8 cellular contexts compared by ENCODE assay signal in the genomic region with DNA sequence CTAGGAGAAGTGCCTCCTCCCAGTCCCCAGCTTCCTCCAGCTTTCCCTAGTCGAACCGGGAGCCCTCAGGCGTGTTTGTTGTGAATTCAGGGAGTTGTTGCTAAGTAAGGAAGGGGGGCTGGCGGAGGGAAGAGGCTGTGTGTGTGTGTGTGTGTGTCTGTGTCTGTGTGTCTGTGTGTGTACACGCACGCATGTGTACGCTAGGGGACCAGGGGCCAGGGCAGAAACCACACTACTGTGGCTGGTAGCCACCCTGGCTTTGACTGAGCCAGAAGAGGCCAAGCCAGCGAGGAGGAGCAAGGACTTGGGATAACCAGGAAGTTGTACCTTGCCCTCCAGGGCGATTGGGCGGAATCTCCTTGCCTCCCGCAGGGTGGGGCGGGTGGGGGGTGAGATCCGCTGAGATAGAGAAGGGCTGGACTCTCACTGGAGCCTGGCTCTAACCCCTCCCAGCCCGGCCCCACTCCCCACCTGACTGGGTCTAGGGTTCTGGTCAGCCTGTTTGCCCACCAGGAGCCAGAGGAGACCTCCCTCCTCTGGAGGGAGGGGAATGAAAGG. TPM values are rescaled to one million over a fixed set of nuclear protein-coding genes. Genes with fewer than 3 reads are reported as not detected.
DNase-seq lines count a peak whose midpoint lies in the region; ATAC-seq lines count a peak whose summit lies in the region.

No MANE protein-coding gene starts in this region.

- ATAC-seq in activated T-helper 17 cell treated with anti-CD3 and anti-CD28 coated beads, Interleukin-2, amount 50 U/mL, for 72 hours (replicated peaks): no peak
- no peak for ATAC-seq in HG02642 (IDR thresholded peaks at IDR 0.05; ENCODE audit: poor library complexity, unreplicated experiment)
- ATAC-seq in HG02623 (IDR thresholded peaks at IDR 0.05; ENCODE audit: unreplicated experiment): no peak

- H4K12ac ChIP-seq in trophoblast cell (ENCODE audit: low read depth, low read length): peak overlapping the region; percentile 64

- H3K4me1 ChIP-seq in CD8-positive, alpha-beta memory T cell (ENCODE audit: insufficient read depth, low read length): peaks cover 85% of the 10 kb centered on the region
- H3K4me1 ChIP-seq in trophoblast cell (ENCODE audit: control insufficient read depth in 1 of 2, insufficient read depth in 2 of 2, low read length in 2 of 2): peaks cover 79 to 87% of the 10 kb centered on the region in 2 experiments

- H3K79me1 ChIP-seq in trophoblast cell (ENCODE audit: low read length): peaks cover 75% of the 10 kb centered on the region

- DNase-seq in CD8-positive, alpha-beta memory T cell: peak in 3 of 5 donors; percentile 51 to 71 (median 68)
- DNase-seq in LoVo (ENCODE audit: low spot score) (peak; percentile 84), foreskin melanocyte (peak; percentile 93), trophoblast cell (peak; percentile 92 to 93), AML-193 (lab: John Stamatoyannopoulos, UW) (no peak)

- CTCF ChIA-PET in CD8-positive, alpha-beta memory T cell (lab: Charles Lee): no interaction called here

- POLR2A ChIA-PET in CD8-positive, alpha-beta memory T cell (lab: Charles Lee): interaction anchor here (1.2 to 10.7 kb wide), 2 partner anchors 9 to 10 kb away, joined by 3 to 203 read pairs; a partner anchor contains a TSS

- H3K9ac ChIP-seq in trophoblast cell (ENCODE audit: low read length): no peak overlapping the region

- H2AK5ac ChIP-seq in trophoblast cell (ENCODE audit: low read length): peak overlapping the region; percentile 75

- H3K4me3 Mint-ChIP-seq in CD8-positive, alpha-beta memory T cell: peak overlapping the region; percentile 89 to 100 (median 96)
- H3K4me3 Mint-ChIP-seq in activated T-helper 17 cell treated with anti-CD3 and anti-CD28 coated beads, Interleukin-2, amount 50 U/mL, for 72 hours: peak overlapping the region; percentile 98

- WGBS in trophoblast cell (ENCODE audit: extremely low coverage, insufficient coverage, insufficient read length): no CpG with 5 or more reads among the region's 14 CpGs

- H3K27me3 Mint-ChIP-seq in CD8-positive, alpha-beta memory T cell: peaks cover 0 to 6% of the 10 kb centered on the region in 2 donors
- no peaks in the 10 kb centered on the region for H3K27me3 Mint-ChIP-seq in activated T-helper 17 cell treated with anti-CD3 and anti-CD28 coated beads, Interleukin-2, amount 50 U/mL, for 72 hours

- H4K91ac ChIP-seq in trophoblast cell (ENCODE audit: low read depth, low read length): peak overlapping the region; percentile 86

- H2AFZ ChIP-seq in trophoblast cell (ENCODE audit: insufficient read depth, low read length, poor library complexity): peak overlapping the region; percentile 28

- peak overlapping the region; percentile 50 for H3K4me2 ChIP-seq in trophoblast cell (ENCODE audit: low read length)

- peak overlapping the region; percentile 89 for H3K18ac ChIP-seq in trophoblast cell (ENCODE audit: low read length)

- no peaks in the 10 kb centered on the region for H3K9me3 Mint-ChIP-seq in CD8-positive, alpha-beta memory T cell
- H3K9me3 Mint-ChIP-seq in activated T-helper 17 cell treated with anti-CD3 and anti-CD28 coated beads, Interleukin-2, amount 50 U/mL, for 72 hours: no peaks in the 10 kb centered on the region

- H2BK12ac ChIP-seq in trophoblast cell (ENCODE audit: low read length): peak overlapping the region; percentile 77

- H3K4me3 ChIP-seq in CD8-positive, alpha-beta memory T cell (ENCODE audit: low read length): peak overlapping the region; percentile 54
- no peak overlapping the region for H3K4me3 ChIP-seq in trophoblast cell (ENCODE audit: low read depth, low read length)

- peak overlapping the region; percentile 98 to 100 (median 100) for H3K27ac Mint-ChIP-seq in CD8-positive, alpha-beta memory T cell
- peak overlapping the region; percentile 85 for H3K27ac Mint-ChIP-seq in activated T-helper 17 cell treated with anti-CD3 and anti-CD28 coated beads, Interleukin-2, amount 50 U/mL, for 72 hours

- H3K27ac ChIP-seq in CD8-positive, alpha-beta memory T cell (ENCODE audit: low read depth, low read length): peak overlapping the region; percentile 85
- peak overlapping the region; percentile 91 for H3K27ac ChIP-seq in trophoblast cell (ENCODE audit: low read depth, low read length)

- H2BK120ac ChIP-seq in trophoblast cell (ENCODE audit: insufficient read depth, low read length, poor library complexity): peak overlapping the region; percentile 87

- peaks cover 12% of the 10 kb centered on the region for H3K36me3 ChIP-seq in CD8-positive, alpha-beta memory T cell (ENCODE audit: insufficient read depth, low read length)
- peaks cover 18 to 20% of the 10 kb centered on the region in 2 experiments for H3K36me3 ChIP-seq in trophoblast cell (ENCODE audit: control insufficient read depth in 1 of 2, insufficient read depth in 2 of 2, low read length in 2 of 2)

- peaks cover 80 to 89% (median 81%) of the 10 kb centered on the region in 3 donors for H3K4me1 Mint-ChIP-seq in CD8-positive, alpha-beta memory T cell
- peaks cover 57% of the 10 kb centered on the region for H3K4me1 Mint-ChIP-seq in activated T-helper 17 cell treated with anti-CD3 and anti-CD28 coated beads, Interleukin-2, amount 50 U/mL, for 72 hours

- H3K14ac ChIP-seq in trophoblast cell (ENCODE audit: low read length): peak overlapping the region; percentile 93

- peak overlapping the region; percentile 80 for H3K4ac ChIP-seq in trophoblast cell (ENCODE audit: low read depth, low read length)

- H2BK5ac ChIP-seq in trophoblast cell (ENCODE audit: low read depth, low read length, poor library complexity): peak overlapping the region; percentile 95

- H3K23ac ChIP-seq in trophoblast cell (ENCODE audit: low read length): no peak overlapping the region

- no peaks in the 10 kb centered on the region for H3K27me3 ChIP-seq in CD8-positive, alpha-beta memory T cell (ENCODE audit: insufficient read depth, low read length, poor library complexity, severe bottlenecking)
- H3K27me3 ChIP-seq in trophoblast cell (ENCODE audit: insufficient read depth, low read length): no peaks in the 10 kb centered on the region

- H3K9me3 ChIP-seq in CD8-positive, alpha-beta memory T cell (ENCODE audit: low read length): no peaks in the 10 kb centered on the region
- no peaks in the 10 kb centered on the region for H3K9me3 ChIP-seq in trophoblast cell (ENCODE audit: insufficient read depth, low read depth, low read length)

- H3K36me3 Mint-ChIP-seq in CD8-positive, alpha-beta memory T cell: peaks cover 9 to 53% (median 18%) of the 10 kb centered on the region in 3 donors
- H3K36me3 Mint-ChIP-seq in activated T-helper 17 cell treated with anti-CD3 and anti-CD28 coated beads, Interleukin-2, amount 50 U/mL, for 72 hours (ENCODE audit: low read depth): peaks cover 23% of the 10 kb centered on the region

- H4K8ac ChIP-seq in trophoblast cell (ENCODE audit: low read depth, low read length): peak overlapping the region; percentile 90

- H3K79me2 ChIP-seq in trophoblast cell (ENCODE audit: control insufficient read depth, insufficient read depth, low read length, poor library complexity): peaks cover 60% of the 10 kb centered on the region

RNA-seq across cellular contexts. Expression of a gene that starts 7.5 kb away (rescaled TPM):
- 10 to 100 TPM; 39.6 to 42.8 TPM for total RNA-seq in CD8-positive, alpha-beta memory T cell
- polyA plus RNA-seq in CD8-positive, alpha-beta memory T cell: 9.1 TPM
- total RNA-seq in activated T-helper 17 cell treated with anti-CD3 and anti-CD28 coated beads, Interleukin-2, amount 50 U/mL, for 72 hours: 10 to 100 TPM; 30.2 to 49.6 TPM
- 187 and 191 TPM in 2 replicates for polyA plus RNA-seq in trophoblast cell (2013)

RNA-seq across cellular contexts. Expression of a gene that starts 34.5 kb away (rescaled TPM):
- total RNA-seq in CD8-positive, alpha-beta memory T cell: 1 to 10 TPM; 5.8 to 6.3 TPM
- 4.5 TPM for polyA plus RNA-seq in CD8-positive, alpha-beta memory T cell
- total RNA-seq in activated T-helper 17 cell treated with anti-CD3 and anti-CD28 coated beads, Interleukin-2, amount 50 U/mL, for 72 hours: 10 to 100 TPM in 1 of 2 donors, 1 to 10 TPM in 1; 8.0 to 20.2 TPM
- polyA plus RNA-seq in trophoblast cell (2013): 0.03 and 0.06 TPM in 2 replicates

RNA-seq across cellular contexts. Expression of a gene that starts 37.9 kb away (rescaled TPM):
- total RNA-seq in CD8-positive, alpha-beta memory T cell: under 1 TPM in 1 of 2 experiments, not detected in 1; 0.22 TPM
- polyA plus RNA-seq in CD8-positive, alpha-beta memory T cell: not detected
- total RNA-seq in activated T-helper 17 cell treated with anti-CD3 and anti-CD28 coated beads, Interleukin-2, amount 50 U/mL, for 72 hours: 1 to 10 TPM in 1 of 2 donors, under 1 TPM in 1; 0.43 to 7.1 TPM
- polyA plus RNA-seq in trophoblast cell (2013): 2.8 and 3.2 TPM in 2 replicates

RNA-seq across cellular contexts. Expression of a gene that starts 53.4 kb away (rescaled TPM):
- total RNA-seq in CD8-positive, alpha-beta memory T cell: not detected
- not detected for polyA plus RNA-seq in CD8-positive, alpha-beta memory T cell
- total RNA-seq in activated T-helper 17 cell treated with anti-CD3 and anti-CD28 coated beads, Interleukin-2, amount 50 U/mL, for 72 hours: under 1 TPM in 1 of 2 donors, not detected in 1; 0.98 TPM
- not detected in 2 replicates for polyA plus RNA-seq in trophoblast cell (2013)

Comparison
In these comparisons a context has a peak if more than half of its experiments do, and no peak if none do; other contexts are left out.
1. DNase-seq: peak in CD8-positive, alpha-beta memory T cell (3 of 5), LoVo (single experiment), foreskin melanocyte (single experiment) and trophoblast cell (2 of 2); none in AML-193 (0 of 2).